ENCODE assay signal across 31 cellular contexts in the genomic region with DNA sequence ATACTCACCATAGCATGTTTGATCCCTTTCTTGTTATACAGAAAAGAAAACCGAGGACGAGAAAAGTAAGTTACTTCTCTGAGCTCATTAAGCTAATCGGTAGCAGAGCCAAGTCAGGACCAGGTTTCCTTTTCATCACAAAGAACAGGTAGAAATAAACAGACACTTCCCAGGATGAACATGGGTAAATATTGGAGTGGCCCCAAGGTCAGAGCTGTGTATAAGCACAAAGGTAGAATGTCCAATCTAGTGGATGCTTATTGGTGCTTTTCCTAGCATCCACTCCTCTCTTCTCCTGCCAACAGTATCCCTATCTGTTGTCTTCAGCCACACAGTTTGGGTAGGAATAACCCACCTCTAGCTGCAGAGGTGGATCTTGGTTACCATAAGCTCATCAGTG.
"Had no signal": no experiment of that assay in that cellular context is flagged by ENCODE, and none has a peak within 500 bp of the region (broad histone marks: within the 10 kb centered on the region; RNA-seq: fewer than 3 reads in every experiment).

No MANE protein-coding gene starts in this region.

- ATAC-seq: activated CD4-positive, alpha-beta T cell treated with anti-CD3 and anti-CD28 coated beads for 36 hours; activated CD8-positive, alpha-beta memory T cell treated with anti-CD3 and anti-CD28 coated beads, Interleukin-2, amount 10 ng/mL, durations not matched to agents 7 days and 5 days; activated CD8-positive, alpha-beta T cell treated with anti-CD3 and anti-CD28 coated beads, Interleukin-2, amount 10 ng/mL, durations not matched to agents 7 days and 5 days; activated naive CD8-positive, alpha-beta T cell treated with anti-CD3 and anti-CD28 coated beads, Interleukin-2, amount 50 U/mL, for 24 hours; body of pancreas; effector memory CD8-positive, alpha-beta T cell; gastroesophageal sphincter; heart right ventricle; T-helper 17 cell had no signal

- H3K27me3 ChIP-seq: adrenal gland, body of pancreas, esophagus muscularis mucosa, gastroesophageal sphincter, heart right ventricle had no signal

- H3K27ac ChIP-seq: adrenal gland, esophagus muscularis mucosa, gastroesophageal sphincter, heart right ventricle had no signal

- H3K4me3 ChIP-seq: adrenal gland, body of pancreas, esophagus muscularis mucosa, gastroesophageal sphincter, heart right ventricle had no signal

- H3K4me1 ChIP-seq: body of pancreas had no signal

- FAIRE-seq: colon had no signal

- H3K36me3 ChIP-seq: adrenal gland, esophagus muscularis mucosa, gastroesophageal sphincter, heart right ventricle had no signal

- DNase-seq: activated CD4-positive, alpha-beta memory T cell treated with anti-CD3 and anti-CD28 coated beads for 36 hours; activated CD4-positive, alpha-beta T cell treated with anti-CD3 and anti-CD28 coated beads for 36 hours; activated CD4-positive, alpha-beta T cell treated with anti-CD3 and anti-CD28 coated beads, Interleukin-2, amount 10 ng/mL, durations not matched to agents 24 days and 14 days; activated CD4-positive, CD25-positive, alpha-beta regulatory T cell; activated CD4-positive, CD25-positive, alpha-beta regulatory T cell treated with anti-CD3 and anti-CD28 coated beads, Interleukin-2, amount 50 U/mL, for 72 hours; activated CD8-positive, alpha-beta memory T cell treated with anti-CD3 and anti-CD28 coated beads, Interleukin-2, amount 10 ng/mL, durations not matched to agents 7 days and 5 days; activated CD8-positive, alpha-beta memory T cell treated with anti-CD3 and anti-CD28 coated beads, Interleukin-2, amount 50 U/mL, for 4 hours; activated CD8-positive, alpha-beta T cell treated with anti-CD3 and anti-CD28 coated beads, Interleukin-2, amount 10 ng/mL, durations not matched to agents 7 days and 5 days; activated effector memory CD4-positive, alpha-beta T cell treated with anti-CD3 and anti-CD28 coated beads, Interleukin-2, amount 50 U/mL, for 16 hours; activated naive CD4-positive, alpha-beta T cell treated with anti-CD3 and anti-CD28 coated beads for 36 hours; activated naive CD8-positive, alpha-beta T cell treated with anti-CD3 and anti-CD28 coated beads for 36 hours; activated naive CD8-positive, alpha-beta T cell treated with anti-CD3 and anti-CD28 coated beads, Interleukin-2, amount 50 U/mL, for 24 hours; activated T-cell treated with anti-CD3 and anti-CD28 coated beads, Interleukin-2, amount 50 U/mL, for 1 hour; activated T-cell treated with anti-CD3 and anti-CD28 coated beads, Interleukin-2, amount 50 U/mL, for 48 hours; adrenal gland; amygdala; aorta; body of pancreas; caudate nucleus; cortex of kidney; dermis blood vessel endothelial cell; effector CD4-positive, alpha-beta T cell; effector memory CD8-positive, alpha-beta T cell; erythroblast; foreskin melanocyte; heart right ventricle; T-helper 17 cell; T1000 had no signal

- H3K9me3 ChIP-seq: adrenal gland, body of pancreas, esophagus muscularis mucosa, gastroesophageal sphincter, heart right ventricle had no signal
